37 cellular contexts compared by ENCODE assay signal in the genomic region with DNA sequence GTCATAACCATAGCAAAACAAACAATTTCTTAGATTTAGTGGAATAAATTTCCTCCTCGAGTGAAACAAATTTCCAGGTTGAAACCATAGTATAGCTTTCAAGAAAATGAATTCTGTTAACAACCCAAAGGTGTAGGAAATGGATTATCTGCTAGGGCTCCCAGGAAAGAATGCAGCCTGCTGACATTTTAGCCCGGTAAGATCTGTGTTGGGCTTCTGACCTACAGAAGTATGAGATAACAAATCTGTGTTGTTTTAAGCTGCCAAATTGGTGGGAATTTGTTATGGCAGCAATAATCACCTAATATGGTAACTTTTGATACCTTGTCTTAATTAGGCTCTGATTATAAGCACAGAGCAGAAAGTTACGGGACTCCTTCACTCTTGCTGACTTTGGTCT. TPM values are rescaled to one million over a fixed set of nuclear protein-coding genes. Genes with fewer than 3 reads are reported as not detected.
"Had no signal": no experiment of that assay in that cellular context is flagged by ENCODE, and none has a peak within 500 bp of the region (broad histone marks: within the 10 kb centered on the region; RNA-seq: fewer than 3 reads in every experiment).

No MANE protein-coding gene starts in this region.

- H3K36me3 Mint-ChIP-seq: immature natural killer cell; mesothelial cell of epicardium; naive B cell; natural killer cell; stimulated activated memory B cell treated with anti-CD40 and anti-IgM and Interleukin-4, amounts not matched to agents 10 μg/mL and 1 μg/mL and 100 μg/mL, for 72 hours; type B pancreatic cell had no signal

- H3K36me3 ChIP-seq: left lung, lower lobe of right lung, ovary, right atrium auricular region, right lobe of liver, tibial nerve, uterus had no signal

- DNase-seq: hypothalamus; immature natural killer cell; kidney; left colon; left lung; lower lobe of right lung; mammary epithelial cell; mesenchymal stem cell; naive B cell; natural killer cell; nephron progenitor cell; ovary; right lobe of liver; stimulated activated CD4-positive, alpha-beta T cell treated with anti-CD3 and anti-CD28 coated beads, Interleukin-1b, Interleukin-23, amount 100 ng/mL, for 48 hours; stimulated activated CD4-positive, alpha-beta T cell treated with anti-CD3 and anti-CD28 coated beads, Interleukin-2, amount 100 ng/mL, for 48 hours; stimulated activated CD4-positive, alpha-beta T cell treated with anti-CD3 and anti-CD28 coated beads, Interleukin-4, amount 100 ng/mL, for 4 hours; stimulated activated CD8-positive, alpha-beta memory T cell treated with anti-CD3 and anti-CD28 coated beads, Interleukin-4, amount 100 ng/mL, for 48 hours; stimulated activated naive CD4-positive, alpha-beta T cell treated with Interleukin-2 at 50 U/mL for 16 hours; stimulated activated naive CD8-positive, alpha-beta T cell treated with anti-CD3 and anti-CD28 coated beads, Interleukin-15, amount 100 ng/mL, for 72 hours; substantia nigra; uterus had no signal

- H3K9me3 ChIP-seq: left lung, lower lobe of right lung, ovary, right atrium auricular region, right lobe of liver, tibial nerve, uterus had no signal

- H3K27ac Mint-ChIP-seq: immature natural killer cell; mesothelial cell of epicardium; naive B cell; natural killer cell; nephron progenitor cell; stimulated activated memory B cell treated with anti-CD40 and anti-IgM and Interleukin-4, amounts not matched to agents 10 μg/mL and 1 μg/mL and 100 μg/mL, for 72 hours; stimulated activated naive CD8-positive, alpha-beta T cell treated with anti-CD3 and anti-CD28 coated beads, Interleukin-15, amount 100 ng/mL, for 72 hours; type B pancreatic cell had no signal

- H3K27me3 Mint-ChIP-seq: progenitor cell of endocrine pancreas; stimulated activated memory B cell treated with anti-CD40 and anti-IgM and Interleukin-4, amounts not matched to agents 10 μg/mL and 1 μg/mL and 100 μg/mL, for 72 hours; type B pancreatic cell had no signal

- H3K9me3 Mint-ChIP-seq: mesothelial cell of epicardium; nephron progenitor cell; stimulated activated naive CD8-positive, alpha-beta T cell treated with anti-CD3 and anti-CD28 coated beads, Interleukin-15, amount 100 ng/mL, for 72 hours; type B pancreatic cell had no signal

- H3K4me3 Mint-ChIP-seq: immature natural killer cell; mesothelial cell of epicardium; naive B cell; natural killer cell; nephron progenitor cell; stimulated activated memory B cell treated with anti-CD40 and anti-IgM and Interleukin-4, amounts not matched to agents 10 μg/mL and 1 μg/mL and 100 μg/mL, for 72 hours; stimulated activated naive CD8-positive, alpha-beta T cell treated with anti-CD3 and anti-CD28 coated beads, Interleukin-15, amount 100 ng/mL, for 72 hours; type B pancreatic cell had no signal

- H3K4me1 ChIP-seq: left lung, lower lobe of right lung, right atrium auricular region, right lobe of liver, tibial nerve, uterus had no signal

- H3K27me3 ChIP-seq: left lung, ovary, right atrium auricular region, right lobe of liver, tibial nerve, uterus had no signal

- H3K4me1 Mint-ChIP-seq: immature natural killer cell; naive B cell; natural killer cell; stimulated activated memory B cell treated with anti-CD40 and anti-IgM and Interleukin-4, amounts not matched to agents 10 μg/mL and 1 μg/mL and 100 μg/mL, for 72 hours; stimulated activated naive CD8-positive, alpha-beta T cell treated with anti-CD3 and anti-CD28 coated beads, Interleukin-15, amount 100 ng/mL, for 72 hours had no signal

- ATAC-seq: left colon; left lung; lower lobe of right lung; natural killer cell; right lobe of liver; stimulated activated memory B cell treated with anti-CD40 and anti-IgM and Interleukin-4, amounts not matched to agents 10 μg/mL and 1 μg/mL and 100 μg/mL, for 72 hours; stimulated activated naive CD8-positive, alpha-beta T cell treated with anti-CD3 and anti-CD28 coated beads, Interleukin-15, amount 100 ng/mL, for 72 hours had no signal

- H3K4me2 ChIP-seq: smooth muscle cell had no signal

- H3K4me3 ChIP-seq: left lung, lower lobe of right lung, ovary, right atrium auricular region, right lobe of liver, smooth muscle cell, tibial nerve, uterus had no signal

- H3K27ac ChIP-seq: left lung, lower lobe of right lung, ovary, right atrium auricular region, right lobe of liver, tibial nerve, uterus had no signal

RNA-seq across cellular contexts. Expression of gene OR6M1, which starts 32.0 kb away (rescaled TPM):
- total RNA-seq: kidney, left colon, left lung, liver, lower lobe of right lung, mammary epithelial cell, mesothelial cell of epicardium, mononuclear cell, natural killer cell, omental fat pad, ovary, progenitor cell of endocrine pancreas, pulmonary artery endothelial cell, renal cortical epithelial cell, right atrium auricular region, right lobe of liver, skeletal muscle tissue, smooth muscle cell, temporal lobe, tibial nerve, ureter, uterus had no signal
- polyA plus RNA-seq: immature natural killer cell, liver, mammary epithelial cell, ovary, smooth muscle cell, thymus had no signal

RNA-seq across cellular contexts. Expression of gene TMEM225, which starts 47.3 kb away (rescaled TPM):
- total RNA-seq: kidney, left colon, left lung, liver, lower lobe of right lung, mammary epithelial cell, mesothelial cell of epicardium, mononuclear cell, natural killer cell, omental fat pad, ovary, progenitor cell of endocrine pancreas, pulmonary artery endothelial cell, renal cortical epithelial cell, right atrium auricular region, right lobe of liver, skeletal muscle tissue, smooth muscle cell, temporal lobe, tibial nerve, ureter, uterus had no signal
- polyA plus RNA-seq: immature natural killer cell, liver, mammary epithelial cell, ovary, smooth muscle cell, thymus had no signal
